Comparison of ENCODE assay signal across 10 cellular contexts in genomic region chr2:213237251-213237650, GRCh38. TPM values are rescaled to one million over a fixed set of nuclear protein-coding genes. Genes with fewer than 3 reads are reported as not detected.
DNase-seq lines count a peak whose midpoint lies in the region; ATAC-seq, FAIRE-seq and TF ChIP-seq lines count a peak whose summit lies in the region.
"Had no signal": no experiment of that assay in that cellular context is flagged by ENCODE, and none has a peak within 500 bp of the region (broad histone marks: within the 10 kb centered on the region; RNA-seq: fewer than 3 reads in every experiment).

No MANE protein-coding gene starts in this region.

- FAIRE-seq in HepG2 (lab: Jason Lieb, UNC) = no peak

- TF ChIP-seq EP300 in SK-N-SH (IDR thresholded peaks at IDR 0.05; ENCODE audit: borderline replicate concordance in 1 of 2, low read depth in 1 of 2, low read length in 1 of 2) = peak in 1 of 2 experiments; percentile 41; a peak in 1 of 4 replicates
- no peak for TF ChIP-seq EP300 in HepG2 (IDR thresholded peaks at IDR 0.05; ENCODE audit: low read depth in 2 of 2, low read length in 2 of 2)
- TF ChIP-seq EP300 in HepG2 (CRISPR knock-in tag; IDR thresholded peaks at IDR 0.05; ENCODE audit: borderline replicate concordance) = no peak

- TF ChIP-seq POLR2A in HepG2 (IDR thresholded peaks at IDR 0.05; ENCODE audit: insufficient read depth in 1 of 2, low read depth in 2 of 2, low read length in 2 of 2) = no peak

- peak overlapping the region; percentile 2 for H3K4me2 ChIP-seq in BLaER1
- H3K4me2 ChIP-seq in SK-N-SH = peak overlapping the region; percentile 64
- H3K4me2 ChIP-seq in fibroblast of lung (ENCODE audit: extremely low read depth, insufficient read depth, low read length) = peak overlapping the region; percentile 28
- no peak overlapping the region for H3K4me2 ChIP-seq in HepG2 (ENCODE audit: low read depth, low read length)

- H3F3A ChIP-seq in SK-N-SH (replicated peaks; ENCODE audit: insufficient read depth) = peaks cover 28% of the 10 kb centered on the region

- DNase-seq in SK-N-SH (no peak), fibroblast of lung (ENCODE audit: low read depth in 2 of 2) (peak in 1 of 2 donors; percentile 18), activated gamma-delta T cell treated with Interleukin-2 at 50 U/mL for 16 hours (no peak), medulla oblongata (ENCODE audit: extremely low spot score) (no peak), HepG2 (ENCODE audit: low spot score) (no peak), DMS53 treated with DMSO at 0.1 percent for 48 hours (lab: John Stamatoyannopoulos, UW; ENCODE audit: unreplicated experiment) (no peak)
- DNase-seq: NCI-H1092, spleen had no signal

- CTCF ChIA-PET in SK-N-SH (lab: Yijun Ruan, JAX) (no interaction called here), HepG2 (lab: Yijun Ruan, JAX; ENCODE audit: low intra/inter-chr PET ratio, low total read pairs) (no interaction called here)

- H3K4me3 ChIP-seq in BLaER1 (no peak overlapping the region), GM08714 (ENCODE audit: low read length) (peak overlapping the region; percentile 48; the same call in 1 of the 2 replicates), SK-N-SH (ENCODE audit: low read depth in 2 of 2, low read length in 1 of 2) (peak overlapping the region in 1 of 2 experiments; percentile 38; a peak in 2 of 4 replicates), fibroblast of lung (replicated peaks in 1 of 4; ENCODE audit: control extremely low read depth in 1 of 4, insufficient read depth in 1 of 4, low read depth in 3 of 4, low read length in 4 of 4) (no peak overlapping the region), HepG2 (replicated peaks in 1 of 3; ENCODE audit: insufficient read depth in 1 of 3, low read depth in 2 of 3, low read length in 3 of 3) (no peak overlapping the region)
- H3K4me3 ChIP-seq: spleen had no signal

- H3K79me2 ChIP-seq in SK-N-SH (ENCODE audit: insufficient read depth) (no peaks in the 10 kb centered on the region), fibroblast of lung (ENCODE audit: control insufficient read depth, insufficient read depth, low read length) (no peaks in the 10 kb centered on the region), HepG2 (ENCODE audit: insufficient read depth, low read length) (no peaks in the 10 kb centered on the region)

- H3K4me1 ChIP-seq in BLaER1 (peaks cover 62% of the 10 kb centered on the region), SK-N-SH (ENCODE audit: control insufficient read depth in 1 of 2, insufficient read depth in 2 of 2, low read depth in 1 of 2, low read length in 1 of 2) (peaks cover 3 to 48% of the 10 kb centered on the region in 2 experiments), fibroblast of lung (ENCODE audit: control insufficient read depth, extremely low read depth, insufficient read depth, low read length) (peaks cover 9% of the 10 kb centered on the region), HepG2 (ENCODE audit: insufficient read depth, low read length) (peaks cover 28% of the 10 kb centered on the region)

- no TSS peak for BruUV-seq in HepG2 (replicated peaks; lab: Mats Ljungman, UMichigan)

- H3K27me3 ChIP-seq in BLaER1 (no peaks in the 10 kb centered on the region), SK-N-SH (ENCODE audit: insufficient read depth) (no peaks in the 10 kb centered on the region), fibroblast of lung (ENCODE audit: control insufficient read depth, insufficient read depth, low read length) (no peaks in the 10 kb centered on the region), HepG2 (ENCODE audit: control insufficient read depth in 1 of 2, insufficient read depth in 2 of 2, low read length in 2 of 2) (no peaks in the 10 kb centered on the region)

- H3K9ac ChIP-seq in BLaER1 (no peak overlapping the region), SK-N-SH (peak overlapping the region; percentile 77), fibroblast of lung (ENCODE audit: insufficient read depth, low read length) (no peak overlapping the region), HepG2 (ENCODE audit: insufficient read depth, low read depth, low read length) (no peak overlapping the region)

- H3K36me3 ChIP-seq in BLaER1 = no peaks in the 10 kb centered on the region
- no peaks in the 10 kb centered on the region for H3K36me3 ChIP-seq in SK-N-SH (replicated peaks in 1 of 2; ENCODE audit: control insufficient read depth in 1 of 2, insufficient read depth in 2 of 2, low read length in 1 of 2)
- no peaks in the 10 kb centered on the region for H3K36me3 ChIP-seq in fibroblast of lung (ENCODE audit: control insufficient read depth, insufficient read depth, low read length)
- no peaks in the 10 kb centered on the region for H3K36me3 ChIP-seq in HepG2 (replicated peaks in 1 of 2; ENCODE audit: control insufficient read depth in 1 of 2, insufficient read depth in 2 of 2, low read length in 2 of 2)
- H3K36me3 ChIP-seq: spleen had no signal

- no peak overlapping the region for H3K27ac ChIP-seq in BLaER1
- peak overlapping the region in 1 of 2 experiments; percentile 97; a peak in 3 of 4 replicates for H3K27ac ChIP-seq in SK-N-SH (ENCODE audit: low read depth in 2 of 2, low read length in 1 of 2)
- no peak overlapping the region for H3K27ac ChIP-seq in fibroblast of lung (ENCODE audit: insufficient read depth, low read length)
- H3K27ac ChIP-seq in HepG2 (ENCODE audit: extremely low read length, insufficient read depth, low read length) = no peak overlapping the region

- POLR2A ChIA-PET in SK-N-SH (lab: Yijun Ruan, JAX) = no interaction called here
- POLR2A ChIA-PET in HepG2 (lab: Yijun Ruan, JAX) = no interaction called here

- in situ Hi-C loops in HepG2 (cut with HindIII; ENCODE audit: extremely low pct_ligation_motif_present, low pct_unique_long_range_greater_than_20kb) = no loop called here

- no peak for TF ChIP-seq CTCF in SK-N-SH (IDR thresholded peaks at IDR 0.05)
- TF ChIP-seq CTCF in fibroblast of lung (conservative IDR thresholded peaks at IDR 0.05 in 1 of 2, IDR thresholded peaks at IDR 0.05 in 1 of 2; ENCODE audit: low read depth in 1 of 2, low read length in 2 of 2) = no peak
- TF ChIP-seq CTCF in HepG2 (CRISPR knock-in tag; IDR thresholded peaks at IDR 0.05) = no peak

- H3K9me3 ChIP-seq in BLaER1 (no peaks in the 10 kb centered on the region), SK-N-SH (no peaks in the 10 kb centered on the region; the same call in 1 of the 2 replicates), fibroblast of lung (ENCODE audit: control insufficient read depth, insufficient read depth, low read depth, low read length) (no peaks in the 10 kb centered on the region), HepG2 (ENCODE audit: low read length) (no peaks in the 10 kb centered on the region)
- H3K9me3 ChIP-seq: spleen had no signal

- TF ChIP-seq RAD21 in SK-N-SH (IDR thresholded peaks at IDR 0.05; ENCODE audit: low read length) (no peak), HepG2 (CRISPR knock-in tag; IDR thresholded peaks at IDR 0.05) (no peak)

- no peak for ATAC-seq in HepG2

- no peaks in the 10 kb centered on the region for H4K20me1 ChIP-seq in BLaER1
- no peaks in the 10 kb centered on the region for H4K20me1 ChIP-seq in SK-N-SH (ENCODE audit: insufficient read depth)
- no peaks in the 10 kb centered on the region for H4K20me1 ChIP-seq in fibroblast of lung (ENCODE audit: control insufficient read depth, extremely low read depth, insufficient read depth, low read length)
- no peaks in the 10 kb centered on the region for H4K20me1 ChIP-seq in HepG2 (ENCODE audit: insufficient read depth, low read length)

- H3K9me2 ChIP-seq in SK-N-SH = no peaks in the 10 kb centered on the region

- intact Hi-C loops in HepG2 (cut with micrococcal nuclease; ENCODE audit: unreplicated experiment) = no loop called here

- 6% methylated on average over 1 of the region's 1 CpG for WGBS in SK-N-SH (ENCODE audit: low lambda C conversion rate)
- 96% methylated on average over 1 of the region's 1 CpG for WGBS in HepG2 (ENCODE audit: low lambda C conversion rate)

- H2AFZ ChIP-seq in SK-N-SH (ENCODE audit: low read depth) = peak overlapping the region; percentile 42; the same call in 1 of the 2 replicates
- H2AFZ ChIP-seq in fibroblast of lung (ENCODE audit: low read length) = no peak overlapping the region
- H2AFZ ChIP-seq in HepG2 (ENCODE audit: low read length) = no peak overlapping the region

TF ChIP-seq in SK-N-SH, 30 proteins besides CTCF, POLR2A, EP300 and RAD21 (continues in another document):
- TF ChIP-seq TCF12 (IDR thresholded peaks at IDR 0.05) = peak; percentile 25; the same call in 1 of the 2 replicates

TF ChIP-seq in HepG2, 621 proteins besides CTCF, POLR2A, EP300 and RAD21 (continues in another document):
- TF ChIP-seq ATF7 (IDR thresholded peaks at IDR 0.05) (no peak), ATF7 (CRISPR knock-in tag; IDR thresholded peaks at IDR 0.05) (no peak), ZNF883 (CRISPR knock-in tag; IDR thresholded peaks at IDR 0.05; ENCODE audit: not compliant biosample characterization) (no peak)

RNA-seq across cellular contexts. Expression of gene SPAG16, which starts 47.0 kb away (rescaled TPM):
- polyA plus RNA-seq in SK-N-SH (2012; rRNA removed) = 20.5 and 29.5 TPM in 2 replicates
- polyA plus RNA-seq in SK-N-SH (2012; cell fraction: cytosol; rRNA removed) = 33.2 and 42.1 TPM in 2 replicates
- 14.2 and 22.2 TPM in 2 replicates for polyA plus RNA-seq in SK-N-SH (2012; cell fraction: nucleus; rRNA removed)
- 36.0 and 36.8 TPM in 2 replicates for total RNA-seq in fibroblast of lung
- 18.9 and 24.1 TPM in 2 replicates for polyA plus RNA-seq in fibroblast of lung
- polyA plus RNA-seq in fibroblast of lung (2012) = 15.8 and 21.8 TPM in 2 replicates
- 0.33 and 0.86 TPM in 2 replicates for polyA minus RNA-seq in fibroblast of lung (ENCODE audit: low replicate concordance)
- 22.3 and 26.5 TPM in 2 replicates for total RNA-seq in HepG2 (2016; rRNA removed; fragmentation: Illumina TruSeq; extraction: Trizol)
- 123 and 142 TPM in 2 replicates for total RNA-seq in HepG2 (2016; cell fraction: cytosol; rRNA removed; fragmentation: Illumina TruSeq; extraction: Trizol; ENCODE audit: low read depth)
- total RNA-seq in HepG2 (2016; cell fraction: insoluble cytoplasmic fraction; rRNA removed; fragmentation: Illumina TruSeq; extraction: Trizol) = 24.8 and 24.9 TPM in 2 replicates
- 41.1 and 45.7 TPM in 2 replicates for total RNA-seq in HepG2 (2016; cell fraction: membrane; rRNA removed; fragmentation: Illumina TruSeq; extraction: Trizol)
- 21.2 and 24.6 TPM in 2 replicates for total RNA-seq in HepG2 (2016; cell fraction: nucleus; rRNA removed; fragmentation: Illumina TruSeq; extraction: Trizol)
- 7.6 and 9.6 TPM in 2 replicates for polyA plus RNA-seq in HepG2 (2011; rRNA removed)
- 8.1 and 9.2 TPM in 2 replicates for polyA plus RNA-seq in HepG2 (2011; cell fraction: cytosol; rRNA removed)
- 4.7 and 6.1 TPM in 2 replicates for polyA plus RNA-seq in HepG2 (2011; cell fraction: nucleus; rRNA removed)
- 10.5 and 15.9 TPM in 2 replicates for polyA plus RNA-seq in HepG2 (2012)
- polyA plus RNA-seq in HepG2 (2016; cell fraction: cytosol; fragmentation: Illumina TruSeq; extraction: Trizol; ENCODE audit: low read depth) = 7.2 and 9.7 TPM in 2 replicates
- 25.7 and 30.8 TPM in 2 replicates for polyA plus RNA-seq in HepG2 (2016; cell fraction: insoluble cytoplasmic fraction; fragmentation: Illumina TruSeq; extraction: Trizol; ENCODE audit: low read depth)
- polyA plus RNA-seq in HepG2 (2016; cell fraction: membrane; fragmentation: Illumina TruSeq; extraction: Trizol; ENCODE audit: low read depth) = 11.7 and 12.5 TPM in 2 replicates
- 23.4 and 24.3 TPM in 2 replicates for polyA plus RNA-seq in HepG2 (2016; cell fraction: nucleus; fragmentation: Illumina TruSeq; extraction: Trizol; ENCODE audit: insufficient read depth, low read depth)
- 1.3 and 3.1 TPM in 2 replicates for polyA minus RNA-seq in HepG2 (2011; rRNA and poly(A)+ RNA removed; ENCODE audit: low replicate concordance)
- 10.3 and 11.1 TPM in 2 replicates for polyA minus RNA-seq in HepG2 (2011; cell fraction: cytosol; rRNA and poly(A)+ RNA removed)
- polyA minus RNA-seq in HepG2 (2011; cell fraction: nucleus; rRNA and poly(A)+ RNA removed) = 21.1 and 29.0 TPM in 2 replicates
